In the genomic region with DNA sequence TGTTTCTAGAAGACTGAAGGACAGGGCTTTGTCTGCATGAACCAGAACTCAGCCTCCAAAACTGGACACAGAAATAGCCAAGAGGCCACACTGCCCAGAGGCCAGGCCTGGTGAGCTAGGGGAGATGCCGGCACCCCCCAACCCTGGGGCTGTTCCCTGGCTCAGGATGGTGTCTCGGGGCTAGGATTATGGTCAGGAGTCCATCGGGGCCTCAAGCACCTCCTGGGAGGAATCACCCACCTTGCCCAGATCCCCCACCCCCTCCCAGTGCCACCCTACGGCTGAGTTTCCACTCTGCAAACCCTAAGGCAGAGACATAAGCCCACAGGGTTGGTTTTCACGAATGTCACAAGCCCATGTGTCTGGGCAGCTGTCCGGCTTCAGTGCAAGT, we compare ENCODE assay signal across 25 cellular contexts. TPM values are rescaled to one million over a fixed set of nuclear protein-coding genes. Genes with fewer than 3 reads are reported as not detected.
DNase-seq lines count a peak whose midpoint lies in the region; ATAC-seq and TF ChIP-seq lines count a peak whose summit lies in the region.
"Had no signal": no experiment of that assay in that cellular context is flagged by ENCODE, and none has a peak within 500 bp of the region (broad histone marks: within the 10 kb centered on the region; RNA-seq: fewer than 3 reads in every experiment).

No MANE protein-coding gene starts in this region.

- H3K4me2 ChIP-seq in OCI-LY3 (ENCODE audit: low read length) (no peak overlapping the region), neuronal stem cell (ENCODE audit: insufficient read depth, low read length, poor library complexity, severe bottlenecking) (no peak overlapping the region)

- H3K9me3 ChIP-seq in OCI-LY3 (ENCODE audit: insufficient read depth, low read length) (no peaks in the 10 kb centered on the region), neuronal stem cell (replicated peaks in 1 of 2; ENCODE audit: control insufficient read depth in 2 of 2, insufficient read depth in 1 of 2, low read depth in 1 of 2, low read length in 2 of 2) (no peaks in the 10 kb centered on the region)
- H3K9me3 ChIP-seq: heart right ventricle, neutrophil, right atrium auricular region, spleen, tibial artery, vagina had no signal

- no peak for TF ChIP-seq CTCF in OCI-LY3 (IDR thresholded peaks at IDR 0.05; ENCODE audit: low read depth, low read length)

- peaks cover 18% of the 10 kb centered on the region for H3K4me1 Mint-ChIP-seq in activated naive CD8-positive, alpha-beta T cell treated with anti-CD3 and anti-CD28 coated beads, Interleukin-2, amount 50 U/mL, for 24 hours
- H3K4me1 Mint-ChIP-seq in activated naive CD8-positive, alpha-beta T cell treated with anti-CD3 and anti-CD28 coated beads for 36 hours: peaks cover 2% of the 10 kb centered on the region
- H3K4me1 Mint-ChIP-seq in central memory CD8-positive, alpha-beta T cell: no peaks in the 10 kb centered on the region

- H3K4me3 ChIP-seq in OCI-LY3 (ENCODE audit: low read length): no peak overlapping the region
- H3K4me3 ChIP-seq in neuronal stem cell (ENCODE audit: low read length in 2 of 2): no peak overlapping the region
- H3K4me3 ChIP-seq: heart right ventricle, right atrium auricular region, spleen, tibial artery, vagina had no signal

- ATAC-seq in activated naive CD8-positive, alpha-beta T cell treated with anti-CD3 and anti-CD28 coated beads, Interleukin-2, amount 50 U/mL, for 24 hours: no peak
- ATAC-seq in central memory CD8-positive, alpha-beta T cell (replicated peaks; ENCODE audit: extremely low read depth, poor library complexity, severe bottlenecking): no peak
- ATAC-seq in GM18867 (IDR thresholded peaks at IDR 0.05; ENCODE audit: unreplicated experiment) (no peak), HG03280 (IDR thresholded peaks at IDR 0.05; ENCODE audit: unreplicated experiment) (no peak)
- ATAC-seq: activated CD8-positive, alpha-beta T cell treated with anti-CD3 and anti-CD28 coated beads, Interleukin-2, amount 10 ng/mL, durations not matched to agents 7 days and 5 days; heart right ventricle; left ventricle myocardium superior had no signal

- no peak overlapping the region for H2BK120ac ChIP-seq in neuronal stem cell (ENCODE audit: low read depth, low read length)

- H2AK5ac ChIP-seq in neuronal stem cell (ENCODE audit: low read depth, low read length): no peak overlapping the region

- H3K79me1 ChIP-seq in neuronal stem cell (ENCODE audit: low read depth, low read length): peaks cover 1% of the 10 kb centered on the region

- no peaks in the 10 kb centered on the region for H3K27me3 Mint-ChIP-seq in activated naive CD8-positive, alpha-beta T cell treated with anti-CD3 and anti-CD28 coated beads, Interleukin-2, amount 50 U/mL, for 24 hours
- H3K27me3 Mint-ChIP-seq in activated naive CD8-positive, alpha-beta T cell treated with anti-CD3 and anti-CD28 coated beads for 36 hours: peaks cover 3% of the 10 kb centered on the region
- H3K27me3 Mint-ChIP-seq in central memory CD8-positive, alpha-beta T cell: no peaks in the 10 kb centered on the region
- H3K27me3 Mint-ChIP-seq: B cell had no signal

- no peak overlapping the region for H4K91ac ChIP-seq in neuronal stem cell (ENCODE audit: low read depth, low read length, poor library complexity)

- no peak overlapping the region for H3K18ac ChIP-seq in neuronal stem cell (ENCODE audit: low read length)

- H2BK12ac ChIP-seq in neuronal stem cell (ENCODE audit: low read length): no peak overlapping the region

- H3K23ac ChIP-seq in neuronal stem cell (ENCODE audit: low read depth, low read length, poor library complexity): peak overlapping the region; percentile 73

- H3K27me3 ChIP-seq in OCI-LY3 (ENCODE audit: low read depth, low read length) (no peaks in the 10 kb centered on the region), neuronal stem cell (ENCODE audit: control insufficient read depth in 3 of 3, insufficient read depth in 3 of 3, low read depth in 1 of 3, low read length in 3 of 3) (no peaks in the 10 kb centered on the region)
- H3K27me3 ChIP-seq: heart right ventricle, neutrophil, right atrium auricular region, spleen, vagina had no signal

- H3K4me1 ChIP-seq in OCI-LY3 (ENCODE audit: low read length) (peaks cover 41% of the 10 kb centered on the region), neuronal stem cell (ENCODE audit: control insufficient read depth in 2 of 2, insufficient read depth in 1 of 2, low read depth in 1 of 2, low read length in 2 of 2) (peaks cover 0 to 4% of the 10 kb centered on the region in 2 donors)
- H3K4me1 ChIP-seq: tibial artery, vagina had no signal

- H2BK5ac ChIP-seq in neuronal stem cell (ENCODE audit: low read length): no peak overlapping the region

- DNase-seq in activated naive CD8-positive, alpha-beta T cell treated with anti-CD3 and anti-CD28 coated beads, Interleukin-2, amount 50 U/mL, for 24 hours: no peak
- no peak for DNase-seq in activated naive CD8-positive, alpha-beta T cell treated with anti-CD3 and anti-CD28 coated beads for 36 hours
- DNase-seq in central memory CD8-positive, alpha-beta T cell (ENCODE audit: low spot score in 2 of 2): no peak
- DNase-seq in neuronal stem cell (ENCODE audit: low spot score) (no peak), SHP77 (lab: John Stamatoyannopoulos, UW) (no peak)
- DNase-seq: activated CD8-positive, alpha-beta T cell treated with anti-CD3 and anti-CD28 coated beads, Interleukin-2, amount 10 ng/mL, durations not matched to agents 7 days and 5 days; central memory CD4-positive, alpha-beta T cell; EL; heart right ventricle; HFFc6; left ventricle myocardium superior; NCI-H1092 treated with DMSO at 0.1 percent for 48 hours; NCI-H1694 treated with DMSO at 0.1 percent for 48 hours; NCI-H446; NCI-H774; spleen; stimulated activated CD4-positive, alpha-beta T cell treated with anti-CD3 and anti-CD28 coated beads, Interleukin-2, amount 100 ng/mL, for 48 hours; tibial artery had no signal

- peaks cover 42% of the 10 kb centered on the region for H3K36me3 Mint-ChIP-seq in activated naive CD8-positive, alpha-beta T cell treated with anti-CD3 and anti-CD28 coated beads, Interleukin-2, amount 50 U/mL, for 24 hours (ENCODE audit: low read depth)
- peaks cover 21% of the 10 kb centered on the region for H3K36me3 Mint-ChIP-seq in activated naive CD8-positive, alpha-beta T cell treated with anti-CD3 and anti-CD28 coated beads for 36 hours
- peaks cover 55% of the 10 kb centered on the region for H3K36me3 Mint-ChIP-seq in central memory CD8-positive, alpha-beta T cell (ENCODE audit: insufficient read depth)

- WGBS in neuronal stem cell (ENCODE audit: extremely low coverage in 2 of 2, insufficient read length in 2 of 2, insufficient replicate concordance in 1 of 2), 2 donors: no CpG with 5 or more reads among the region's 6 CpGs

- H3K27ac Mint-ChIP-seq in activated naive CD8-positive, alpha-beta T cell treated with anti-CD3 and anti-CD28 coated beads, Interleukin-2, amount 50 U/mL, for 24 hours: no peak overlapping the region
- H3K27ac Mint-ChIP-seq in activated naive CD8-positive, alpha-beta T cell treated with anti-CD3 and anti-CD28 coated beads for 36 hours: no peak overlapping the region
- peak overlapping the region; percentile 29 for H3K27ac Mint-ChIP-seq in central memory CD8-positive, alpha-beta T cell (ENCODE audit: low read depth)
- H3K27ac Mint-ChIP-seq: activated CD8-positive, alpha-beta T cell treated with anti-CD3 and anti-CD28 coated beads, Interleukin-2, amount 10 ng/mL, durations not matched to agents 7 days and 5 days; HFFc6 had no signal

- H2AFZ ChIP-seq in OCI-LY3 (ENCODE audit: low read depth, low read length) (no peak overlapping the region), neuronal stem cell (ENCODE audit: low read length) (no peak overlapping the region)

- peak overlapping the region; percentile 45 for H3K4me3 Mint-ChIP-seq in activated naive CD8-positive, alpha-beta T cell treated with anti-CD3 and anti-CD28 coated beads, Interleukin-2, amount 50 U/mL, for 24 hours
- no peak overlapping the region for H3K4me3 Mint-ChIP-seq in activated naive CD8-positive, alpha-beta T cell treated with anti-CD3 and anti-CD28 coated beads for 36 hours
- H3K4me3 Mint-ChIP-seq in central memory CD8-positive, alpha-beta T cell: no peak overlapping the region
- H3K4me3 Mint-ChIP-seq: activated CD8-positive, alpha-beta T cell treated with anti-CD3 and anti-CD28 coated beads, Interleukin-2, amount 10 ng/mL, durations not matched to agents 7 days and 5 days; HFFc6 had no signal

- H2BK15ac ChIP-seq in neuronal stem cell (ENCODE audit: low read length): no peak overlapping the region

- H3K36me3 ChIP-seq in OCI-LY3 (replicated peaks; ENCODE audit: low read depth, low read length): peaks cover 64% of the 10 kb centered on the region
- peaks cover 18 to 43% of the 10 kb centered on the region in 2 donors for H3K36me3 ChIP-seq in neuronal stem cell (replicated peaks in 1 of 2; ENCODE audit: control insufficient read depth in 2 of 2, insufficient read depth in 2 of 2, low read length in 2 of 2)
- H3K36me3 ChIP-seq: vagina had no signal

- no peak overlapping the region for H4K8ac ChIP-seq in neuronal stem cell (ENCODE audit: low read depth, low read length)

- peaks cover 23% of the 10 kb centered on the region for H4K20me1 ChIP-seq in OCI-LY3 (ENCODE audit: insufficient read depth, low read length)

- H3K9ac ChIP-seq in OCI-LY3 (ENCODE audit: low read length) (no peak overlapping the region), neuronal stem cell (ENCODE audit: low read depth, low read length, poor library complexity) (no peak overlapping the region)

- 0 out of 2 replicates have a peak overlapping the region, but pooled peaks have one; percentile 47 for H3K27ac ChIP-seq in OCI-LY3 (ENCODE audit: low read length)
- H3K27ac ChIP-seq in neuronal stem cell (replicated peaks; ENCODE audit: low read length): no peak overlapping the region
- H3K27ac ChIP-seq: heart right ventricle, neutrophil, right atrium auricular region, tibial artery, vagina had no signal

- no peaks in the 10 kb centered on the region for H3K9me3 Mint-ChIP-seq in activated naive CD8-positive, alpha-beta T cell treated with anti-CD3 and anti-CD28 coated beads, Interleukin-2, amount 50 U/mL, for 24 hours
- no peaks in the 10 kb centered on the region for H3K9me3 Mint-ChIP-seq in activated naive CD8-positive, alpha-beta T cell treated with anti-CD3 and anti-CD28 coated beads for 36 hours
- no peaks in the 10 kb centered on the region for H3K9me3 Mint-ChIP-seq in central memory CD8-positive, alpha-beta T cell
- H3K9me3 Mint-ChIP-seq: HFFc6 had no signal

- H3K79me2 ChIP-seq in OCI-LY3 (ENCODE audit: low read length): no peaks in the 10 kb centered on the region; the same call in 1 of the 2 replicates

- H3K4ac ChIP-seq in neuronal stem cell (ENCODE audit: low read length): no peak overlapping the region

- H3K14ac ChIP-seq in neuronal stem cell (ENCODE audit: low read length): no peak overlapping the region

RNA-seq across cellular contexts. Expression of a gene that starts 37.2 kb away (rescaled TPM):
- total RNA-seq in activated naive CD8-positive, alpha-beta T cell treated with anti-CD3 and anti-CD28 coated beads for 36 hours: 100 to 1,000 TPM; 298 to 301 TPM
- polyA plus RNA-seq in neuronal stem cell (2013, experiment 1 of 2): 18.4 TPM
- 18.6 TPM for polyA plus RNA-seq in neuronal stem cell (2013, experiment 2 of 2)
